In the genomic region with DNA sequence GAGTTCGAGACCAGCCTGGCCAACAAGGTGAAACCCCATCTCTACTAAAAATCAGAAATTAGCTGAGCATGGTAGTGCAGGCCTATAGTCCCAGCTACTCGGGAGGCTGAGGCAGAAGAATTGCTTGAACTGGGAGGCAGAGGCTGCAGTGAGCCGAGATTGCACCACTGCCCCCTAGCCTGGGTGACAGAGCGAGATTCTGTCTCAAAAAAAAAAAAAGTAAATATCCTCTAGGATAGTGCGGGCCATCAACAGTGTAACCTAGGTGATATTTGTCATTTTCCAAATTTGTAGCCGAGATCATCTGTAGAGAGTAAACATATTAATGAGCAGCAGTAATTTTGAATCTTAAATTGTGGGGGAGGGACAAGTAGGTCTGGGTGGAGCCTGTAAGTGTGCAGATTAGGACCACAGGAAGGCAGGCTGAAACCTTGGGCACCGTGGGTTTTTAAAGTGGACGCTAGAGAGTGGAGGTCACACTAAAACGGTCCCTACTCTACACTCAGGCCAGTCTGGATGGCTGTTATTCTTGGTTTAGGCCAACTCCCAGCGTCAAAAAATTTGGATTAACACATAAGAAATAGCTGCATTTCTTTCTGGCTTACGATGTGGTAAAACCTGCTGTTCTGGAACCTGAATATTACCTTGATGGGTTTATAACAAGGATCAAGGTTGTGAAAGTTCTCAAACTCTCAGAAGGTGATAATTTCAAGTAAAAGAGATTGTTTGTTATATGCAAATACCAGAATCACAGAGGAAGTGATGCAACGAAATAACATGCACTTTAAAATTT, we compare ENCODE assay signal across 19 cellular contexts. TPM values are rescaled to one million over a fixed set of nuclear protein-coding genes. Genes with fewer than 3 reads are reported as not detected.
DNase-seq lines count a peak whose midpoint lies in the region; ATAC-seq and TF ChIP-seq lines count a peak whose summit lies in the region.
"Had no signal": no experiment of that assay in that cellular context is flagged by ENCODE, and none has a peak within 500 bp of the region (broad histone marks: within the 10 kb centered on the region; RNA-seq: fewer than 3 reads in every experiment).

No MANE protein-coding gene starts in this region.

- H3K9me3 ChIP-seq in GM23248 (ENCODE audit: low read depth): no peaks in the 10 kb centered on the region
- H3K9me3 ChIP-seq: HAP-1, MG63 had no signal

- no peak overlapping the region for H3K4me2 ChIP-seq in GM23248 (ENCODE audit: unreplicated experiment)
- H3K4me2 ChIP-seq: BLaER1, KMS-11 had no signal

- H3K4me1 ChIP-seq in GM23248 (ENCODE audit: insufficient read depth): no peaks in the 10 kb centered on the region
- H3K4me1 ChIP-seq: HAP-1 had no signal

- no peak overlapping the region for H3K4me3 Mint-ChIP-seq in activated T-cell treated with anti-CD3 and anti-CD28 coated beads, Interleukin-2, amount 50 U/mL, for 72 hours
- no peak overlapping the region for H3K4me3 Mint-ChIP-seq in activated T-cell treated with anti-CD3 and anti-CD28 coated beads, Interleukin-2, amount 50 U/mL, for 4 hours
- no peak overlapping the region for H3K4me3 Mint-ChIP-seq in central memory CD8-positive, alpha-beta T cell
- H3K4me3 Mint-ChIP-seq in stimulated activated naive B cell treated with anti-CD40 and anti-IgM and Interleukin-4, amounts not matched to agents 10 μg/mL and 1 μg/mL and 100 μg/mL, for 72 hours: no peak overlapping the region
- H3K4me3 Mint-ChIP-seq: CD8-positive, alpha-beta T cell had no signal

- no peaks in the 10 kb centered on the region for H3K27me3 Mint-ChIP-seq in activated T-cell treated with anti-CD3 and anti-CD28 coated beads, Interleukin-2, amount 50 U/mL, for 72 hours (ENCODE audit: low read depth)
- H3K27me3 Mint-ChIP-seq in activated T-cell treated with anti-CD3 and anti-CD28 coated beads, Interleukin-2, amount 50 U/mL, for 4 hours (ENCODE audit: low read depth): no peaks in the 10 kb centered on the region
- no peaks in the 10 kb centered on the region for H3K27me3 Mint-ChIP-seq in central memory CD8-positive, alpha-beta T cell
- no peaks in the 10 kb centered on the region for H3K27me3 Mint-ChIP-seq in stimulated activated naive B cell treated with anti-CD40 and anti-IgM and Interleukin-4, amounts not matched to agents 10 μg/mL and 1 μg/mL and 100 μg/mL, for 72 hours

- H3K36me3 Mint-ChIP-seq in activated T-cell treated with anti-CD3 and anti-CD28 coated beads, Interleukin-2, amount 50 U/mL, for 72 hours (ENCODE audit: insufficient read depth in 2 of 2): peaks cover 17 to 32% of the 10 kb centered on the region in 2 donors
- H3K36me3 Mint-ChIP-seq in activated T-cell treated with anti-CD3 and anti-CD28 coated beads, Interleukin-2, amount 50 U/mL, for 4 hours (ENCODE audit: insufficient read depth): peaks cover 28% of the 10 kb centered on the region
- H3K36me3 Mint-ChIP-seq in central memory CD8-positive, alpha-beta T cell (ENCODE audit: insufficient read depth): peaks cover 26% of the 10 kb centered on the region
- H3K36me3 Mint-ChIP-seq in stimulated activated naive B cell treated with anti-CD40 and anti-IgM and Interleukin-4, amounts not matched to agents 10 μg/mL and 1 μg/mL and 100 μg/mL, for 72 hours: peaks cover 44 to 46% of the 10 kb centered on the region in 2 donors

- in situ Hi-C loops in GM23248 (cut with MboI): no loop called here

- no peaks in the 10 kb centered on the region for H3F3A ChIP-seq in GM23248 (ENCODE audit: insufficient read depth)

- WGBS in GM23248 (ENCODE audit: low coverage in 1 of 2, low lambda C conversion rate in 2 of 2, missing lambda C conversion rate in 2 of 2), 2 experiments: 81 to 83% methylated on average over 12 of the region's 12 CpGs

- POLR2A ChIA-PET in HEK293T (lab: Yijun Ruan, JAX): no interaction called here

- H3K9me3 Mint-ChIP-seq in activated T-cell treated with anti-CD3 and anti-CD28 coated beads, Interleukin-2, amount 50 U/mL, for 72 hours: peaks cover 5 to 7% of the 10 kb centered on the region in 2 donors
- H3K9me3 Mint-ChIP-seq in activated T-cell treated with anti-CD3 and anti-CD28 coated beads, Interleukin-2, amount 50 U/mL, for 4 hours: peaks cover 4% of the 10 kb centered on the region
- H3K9me3 Mint-ChIP-seq in central memory CD8-positive, alpha-beta T cell: no peaks in the 10 kb centered on the region
- peaks cover 6 to 7% of the 10 kb centered on the region in 2 donors for H3K9me3 Mint-ChIP-seq in stimulated activated naive B cell treated with anti-CD40 and anti-IgM and Interleukin-4, amounts not matched to agents 10 μg/mL and 1 μg/mL and 100 μg/mL, for 72 hours

- no peaks in the 10 kb centered on the region for H3K27me3 ChIP-seq in GM23248 (replicated peaks; ENCODE audit: insufficient read depth)
- H3K27me3 ChIP-seq: BLaER1, MG63 had no signal

- H2AFZ ChIP-seq in GM23248: no peak overlapping the region

- no peaks in the 10 kb centered on the region for H4K20me1 ChIP-seq in GM23248 (ENCODE audit: insufficient read depth)

- no peak for ATAC-seq in activated T-cell treated with anti-CD3 and anti-CD28 coated beads, Interleukin-2, amount 50 U/mL, for 72 hours (replicated peaks in 1 of 2)
- no peak for ATAC-seq in activated T-cell treated with anti-CD3 and anti-CD28 coated beads, Interleukin-2, amount 50 U/mL, for 4 hours
- ATAC-seq in central memory CD8-positive, alpha-beta T cell (replicated peaks; ENCODE audit: extremely low read depth, poor library complexity, severe bottlenecking): no peak
- ATAC-seq in stimulated activated naive B cell treated with anti-CD40 and anti-IgM and Interleukin-4, amounts not matched to agents 10 μg/mL and 1 μg/mL and 100 μg/mL, for 72 hours (replicated peaks): no peak
- ATAC-seq: CD8-positive, alpha-beta T cell had no signal

- CTCF ChIA-PET in HEK293T (lab: Yijun Ruan, JAX): interaction anchor here (0.6 kb wide), 1 partner anchor 14 kb away, joined by 3 read pairs; no protein-coding TSS in a partner anchor

- no peak overlapping the region for H3K9ac ChIP-seq in GM23248
- H3K9ac ChIP-seq: BLaER1, KMS-11 had no signal

- peaks cover 49% of the 10 kb centered on the region for H3K4me1 Mint-ChIP-seq in activated T-cell treated with anti-CD3 and anti-CD28 coated beads, Interleukin-2, amount 50 U/mL, for 72 hours (ENCODE audit: low read depth)
- peaks cover 36% of the 10 kb centered on the region for H3K4me1 Mint-ChIP-seq in activated T-cell treated with anti-CD3 and anti-CD28 coated beads, Interleukin-2, amount 50 U/mL, for 4 hours (ENCODE audit: low read depth)
- peaks cover 18% of the 10 kb centered on the region for H3K4me1 Mint-ChIP-seq in central memory CD8-positive, alpha-beta T cell
- peaks cover 12 to 27% of the 10 kb centered on the region in 2 donors for H3K4me1 Mint-ChIP-seq in stimulated activated naive B cell treated with anti-CD40 and anti-IgM and Interleukin-4, amounts not matched to agents 10 μg/mL and 1 μg/mL and 100 μg/mL, for 72 hours

- no peaks in the 10 kb centered on the region for H3K9me2 ChIP-seq in GM23248 (ENCODE audit: insufficient read depth)

- H3K27ac Mint-ChIP-seq in activated T-cell treated with anti-CD3 and anti-CD28 coated beads, Interleukin-2, amount 50 U/mL, for 72 hours: peak overlapping the region; percentile 18
- peak overlapping the region; percentile 13 for H3K27ac Mint-ChIP-seq in central memory CD8-positive, alpha-beta T cell (ENCODE audit: low read depth)
- peak overlapping the region; percentile 20 for H3K27ac Mint-ChIP-seq in stimulated activated naive B cell treated with anti-CD40 and anti-IgM and Interleukin-4, amounts not matched to agents 10 μg/mL and 1 μg/mL and 100 μg/mL, for 72 hours

- no peaks in the 10 kb centered on the region for H3K79me2 ChIP-seq in GM23248 (ENCODE audit: insufficient read depth)

- peaks cover 21% of the 10 kb centered on the region for H3K36me3 ChIP-seq in GM23248 (ENCODE audit: low read depth)

- no peak overlapping the region for H3K27ac ChIP-seq in GM23248
- H3K27ac ChIP-seq: BLaER1, KMS-11 had no signal

- DNase-seq in activated T-cell treated with anti-CD3 and anti-CD28 coated beads, Interleukin-2, amount 50 U/mL, for 72 hours: no peak
- DNase-seq in activated T-cell treated with anti-CD3 and anti-CD28 coated beads, Interleukin-2, amount 50 U/mL, for 4 hours: no peak
- DNase-seq in HEK293T (ENCODE audit: extremely low spot score) (no peak), islet precursor cell (no peak), COLO668 (lab: John Stamatoyannopoulos, UW; ENCODE audit: unreplicated experiment) (no peak), GM23248 (no peak)
- DNase-seq in central memory CD8-positive, alpha-beta T cell (ENCODE audit: low spot score in 2 of 2): no peak
- DNase-seq in stimulated activated naive B cell treated with anti-CD40 and anti-IgM and Interleukin-4, amounts not matched to agents 10 μg/mL and 1 μg/mL and 100 μg/mL, for 72 hours: no peak
- DNase-seq: CD8-positive, alpha-beta T cell; DMS 273 treated with DMSO at 0.1 percent for 48 hours; GF-D8; MG63; NCI-H1092 treated with DMSO at 0.1 percent for 48 hours; NCI-H2081 treated with DMSO at 0.1 percent for 48 hours; NCI-H524; Right ventricle myocardium superior had no signal

- H3K4me3 ChIP-seq in GM23248: no peak overlapping the region
- H3K4me3 ChIP-seq: BLaER1, HAP-1, MG63 had no signal

TF ChIP-seq in HEK293T, 16 proteins besides CTCF, POLR2A, EP300 and RAD21:
- TF ChIP-seq ARNT (IDR thresholded peaks at IDR 0.05) (no peak), ZNF384 (IDR thresholded peaks at IDR 0.05) (peak; percentile 73)

RNA-seq across cellular contexts. Expression of gene TET3, which starts 22.7 kb away (rescaled TPM):
- total RNA-seq in activated T-cell treated with anti-CD3 and anti-CD28 coated beads, Interleukin-2, amount 50 U/mL, for 72 hours: 10 to 100 TPM; 18.6 to 19.7 TPM
- 10 to 100 TPM; 30.8 to 34.0 (median 31.7) TPM for total RNA-seq in activated T-cell treated with anti-CD3 and anti-CD28 coated beads, Interleukin-2, amount 50 U/mL, for 4 hours
- 2.9 and 4.3 TPM in 2 replicates for total RNA-seq in GM23248 (2014; rRNA removed; shearing (Covaris generic))
- polyA plus RNA-seq in GM23248 (2016; fragmentation: Nextera tagmentation; extraction: Ambion mirVana): 1.3 TPM in 2 replicates

RNA-seq across cellular contexts. Expression of gene DGUOK, which starts 35.3 kb away (rescaled TPM):
- 100 to 1,000 TPM; 110 to 119 TPM for total RNA-seq in activated T-cell treated with anti-CD3 and anti-CD28 coated beads, Interleukin-2, amount 50 U/mL, for 72 hours
- total RNA-seq in activated T-cell treated with anti-CD3 and anti-CD28 coated beads, Interleukin-2, amount 50 U/mL, for 4 hours: 10 to 100 TPM; 69.5 to 76.0 (median 74.2) TPM
- 50.9 and 59.2 TPM in 2 replicates for total RNA-seq in GM23248 (2014; rRNA removed; shearing (Covaris generic))
- 116 and 126 TPM in 2 replicates for polyA plus RNA-seq in GM23248 (2016; fragmentation: Nextera tagmentation; extraction: Ambion mirVana)
